Comparison of ENCODE assay signal across 21 cellular contexts in the genomic region with DNA sequence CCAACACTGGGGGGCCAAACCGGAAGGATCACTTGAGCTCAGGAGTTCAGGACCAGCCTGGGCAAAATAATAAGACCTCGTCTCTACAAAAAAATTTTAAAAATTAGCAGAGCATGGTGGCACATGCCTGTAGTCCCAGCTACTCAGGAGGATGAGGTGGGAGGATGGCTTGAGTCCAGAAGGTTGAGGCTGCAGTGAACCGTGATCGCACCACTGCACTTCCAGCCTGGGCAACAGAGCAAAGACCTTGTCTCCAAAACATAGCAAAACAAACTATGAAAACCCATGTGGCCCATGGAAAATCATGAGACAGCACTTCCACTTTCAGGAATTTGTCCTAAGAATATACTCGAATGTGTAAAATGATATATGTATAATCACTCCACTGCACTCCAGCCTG. TPM values are rescaled to one million over a fixed set of nuclear protein-coding genes. Genes with fewer than 3 reads are reported as not detected.
DNase-seq lines count a peak whose midpoint lies in the region; ATAC-seq, FAIRE-seq and TF ChIP-seq lines count a peak whose summit lies in the region.
"Had no signal": no experiment of that assay in that cellular context is flagged by ENCODE, and none has a peak within 500 bp of the region (broad histone marks: within the 10 kb centered on the region; RNA-seq: fewer than 3 reads in every experiment).

No MANE protein-coding gene starts in this region.

- no peak for FAIRE-seq in RCC 7860 (lab: Jason Lieb, UNC)
- FAIRE-seq: A549 had no signal

- no peaks in the 10 kb centered on the region for H3K27me3 ChIP-seq in psoas muscle (ENCODE audit: insufficient read depth in 3 of 3, low read length in 2 of 3)

- no peak for TF ChIP-seq CTCF in endothelial cell (IDR thresholded peaks at IDR 0.05; ENCODE audit: unreplicated experiment)
- TF ChIP-seq CTCF in psoas muscle (IDR thresholded peaks at IDR 0.05), result no peak

- CTCF ChIA-PET in activated CD4-positive, alpha-beta T cell treated with anti-CD3 and anti-CD28 coated beads, Interleukin-2, amount 10 ng/mL, durations not matched to agents 7 days and 5 days (lab: Charles Lee), result no interaction called here

- 27 to 36% (median 28%) methylated on average over 5 of the region's 5 CpGs for WGBS in psoas muscle, 3 donors

- no peak for DNase-seq in activated CD4-positive, alpha-beta T cell treated with anti-CD3 and anti-CD28 coated beads, Interleukin-2, amount 10 ng/mL, durations not matched to agents 7 days and 5 days
- no peak for DNase-seq in activated CD4-positive, alpha-beta T cell treated with anti-CD3 and anti-CD28 coated beads, Interleukin-2, amount 50 U/mL, for 1 hour
- DNase-seq in RCC 7860 (ENCODE audit: low spot score) (peak; percentile 39), endothelial cell (ENCODE audit: low spot score) (no peak), psoas muscle (no peak), substantia nigra (lab: John Stamatoyannopoulos, UW) (no peak), activated gamma-delta T cell treated with Interleukin-2 at 50 U/mL for 16 hours (no peak)
- DNase-seq: amygdala; effector memory CD4-positive, alpha-beta T cell; hypothalamus; IMR-90; MV-4-11; NCI-H2029 treated with DMSO at 0.1 percent for 48 hours; NCI-H524; PC-3; stimulated activated naive CD8-positive, alpha-beta T cell treated with anti-CD3 and anti-CD28 coated beads, Interleukin-15, amount 100 ng/mL, for 72 hours had no signal

- no peak overlapping the region for H3K4me3 Mint-ChIP-seq in activated CD4-positive, alpha-beta T cell treated with anti-CD3 and anti-CD28 coated beads, Interleukin-2, amount 10 ng/mL, durations not matched to agents 7 days and 5 days
- H3K4me3 Mint-ChIP-seq in endothelial cell (ENCODE audit: unreplicated experiment), result peak overlapping the region; percentile 76

- no peaks in the 10 kb centered on the region for H3K9me3 Mint-ChIP-seq in activated CD4-positive, alpha-beta T cell treated with anti-CD3 and anti-CD28 coated beads, Interleukin-2, amount 10 ng/mL, durations not matched to agents 7 days and 5 days
- H3K9me3 Mint-ChIP-seq in endothelial cell (ENCODE audit: unreplicated experiment), result no peaks in the 10 kb centered on the region
- H3K9me3 Mint-ChIP-seq: stimulated activated naive CD8-positive, alpha-beta T cell treated with anti-CD3 and anti-CD28 coated beads, Interleukin-15, amount 100 ng/mL, for 72 hours had no signal

- H3K9me3 ChIP-seq in psoas muscle, result no peaks in the 10 kb centered on the region
- H3K9me3 ChIP-seq: A549, prostate gland had no signal

- H3K27ac ChIP-seq in psoas muscle, result peak overlapping the region; percentile 33
- no peak overlapping the region for H3K27ac ChIP-seq in substantia nigra (ENCODE audit: low read depth, low read length, poor library complexity, severe bottlenecking)
- H3K27ac ChIP-seq: A549, prostate gland, SK-N-MC had no signal

- POLR2A ChIA-PET in activated CD4-positive, alpha-beta T cell treated with anti-CD3 and anti-CD28 coated beads, Interleukin-2, amount 10 ng/mL, durations not matched to agents 7 days and 5 days (lab: Charles Lee), result no interaction called here

- intact Hi-C loops in psoas muscle (cut with DNase I), result no loop called here

- H3K36me3 Mint-ChIP-seq in activated CD4-positive, alpha-beta T cell treated with anti-CD3 and anti-CD28 coated beads, Interleukin-2, amount 10 ng/mL, durations not matched to agents 7 days and 5 days (ENCODE audit: low read depth), result peaks cover 68% of the 10 kb centered on the region
- H3K36me3 Mint-ChIP-seq in endothelial cell (ENCODE audit: low read depth, unreplicated experiment), result peaks cover 54% of the 10 kb centered on the region

- peaks cover 36% of the 10 kb centered on the region for H3K4me1 ChIP-seq in psoas muscle

- H3K4me1 Mint-ChIP-seq in activated CD4-positive, alpha-beta T cell treated with anti-CD3 and anti-CD28 coated beads, Interleukin-2, amount 10 ng/mL, durations not matched to agents 7 days and 5 days, result peaks cover 45% of the 10 kb centered on the region
- peaks cover 40% of the 10 kb centered on the region for H3K4me1 Mint-ChIP-seq in endothelial cell (ENCODE audit: unreplicated experiment)

- H3K27ac Mint-ChIP-seq in activated CD4-positive, alpha-beta T cell treated with anti-CD3 and anti-CD28 coated beads, Interleukin-2, amount 10 ng/mL, durations not matched to agents 7 days and 5 days, result peak overlapping the region; percentile 54
- peak overlapping the region; percentile 36 for H3K27ac Mint-ChIP-seq in endothelial cell (ENCODE audit: unreplicated experiment)

- H3K4me3 ChIP-seq in psoas muscle, result no peak overlapping the region
- H3K4me3 ChIP-seq: A549, prostate gland, SK-N-MC had no signal

- ATAC-seq in psoas muscle (no peak), HG02852 (IDR thresholded peaks at IDR 0.05; ENCODE audit: unreplicated experiment) (no peak)
- ATAC-seq: A549; left lobe of liver; PC-3; stimulated activated naive CD8-positive, alpha-beta T cell treated with anti-CD3 and anti-CD28 coated beads, Interleukin-15, amount 100 ng/mL, for 72 hours had no signal

- H3K27me3 Mint-ChIP-seq in activated CD4-positive, alpha-beta T cell treated with anti-CD3 and anti-CD28 coated beads, Interleukin-2, amount 10 ng/mL, durations not matched to agents 7 days and 5 days, result no peaks in the 10 kb centered on the region
- H3K27me3 Mint-ChIP-seq in endothelial cell (ENCODE audit: unreplicated experiment), result peaks cover under 1% of the 10 kb centered on the region
- H3K27me3 Mint-ChIP-seq: stimulated activated naive CD8-positive, alpha-beta T cell treated with anti-CD3 and anti-CD28 coated beads, Interleukin-15, amount 100 ng/mL, for 72 hours had no signal

- peaks cover 23 to 97% of the 10 kb centered on the region in 2 donors for H3K36me3 ChIP-seq in psoas muscle (ENCODE audit: insufficient read depth in 1 of 2, low read depth in 1 of 2)

RNA-seq across cellular contexts. Expression of a gene that starts 6.1 kb away (rescaled TPM):
- total RNA-seq in activated CD4-positive, alpha-beta T cell treated with anti-CD3 and anti-CD28 coated beads, Interleukin-2, amount 10 ng/mL, durations not matched to agents 7 days and 5 days, result 10 to 100 TPM; 62.8 to 68.5 TPM
- total RNA-seq in endothelial cell (ENCODE audit: unreplicated experiment) (169 TPM), psoas muscle (10 to 100 TPM; 20.6 to 26.8 (median 22.7) TPM)
- polyA plus RNA-seq in psoas muscle, result 10 to 100 TPM; 10.0 to 20.4 (median 19.8) TPM

RNA-seq across cellular contexts. Expression of a gene that starts 58.0 kb away (rescaled TPM):
- total RNA-seq in activated CD4-positive, alpha-beta T cell treated with anti-CD3 and anti-CD28 coated beads, Interleukin-2, amount 10 ng/mL, durations not matched to agents 7 days and 5 days, result 10 to 100 TPM; 29.7 to 30.5 TPM
- total RNA-seq in endothelial cell (ENCODE audit: unreplicated experiment), result 22.3 TPM
- 10 to 100 TPM; 11.1 to 15.3 (median 12.0) TPM for total RNA-seq in psoas muscle
- polyA plus RNA-seq in psoas muscle, result 10 to 100 TPM; 21.5 to 33.8 (median 22.4) TPM
